ENCODE assay signal across 14 cellular contexts in genomic region chr14:68535404-68536024, GRCh38.
DNase-seq lines count a peak whose midpoint lies in the region; ATAC-seq and TF ChIP-seq lines count a peak whose summit lies in the region.
"Had no signal": no experiment of that assay in that cellular context is flagged by ENCODE, and none has a peak within 500 bp of the region (broad histone marks: within the 10 kb centered on the region; RNA-seq: fewer than 3 reads in every experiment).

No MANE protein-coding gene starts in this region.

- no peak overlapping the region for H4K91ac ChIP-seq in neuronal stem cell (ENCODE audit: low read depth, low read length, poor library complexity)

- intact Hi-C loops in CD4-positive, alpha-beta memory T cell (cut with micrococcal nuclease) = no loop called here

- no peak overlapping the region for H2BK5ac ChIP-seq in neuronal stem cell (ENCODE audit: low read length)

- H2AFZ ChIP-seq in osteoblast (ENCODE audit: low read length) (peak overlapping the region; percentile 0), neuronal stem cell (ENCODE audit: low read length) (no peak overlapping the region)

- H3K27ac ChIP-seq in osteoblast (ENCODE audit: low read depth, low read length) (peak overlapping the region; percentile 84), neuronal stem cell (replicated peaks; ENCODE audit: low read length) (no peak overlapping the region)
- no peak overlapping the region for H3K27ac ChIP-seq in CD4-positive, alpha-beta memory T cell (ENCODE audit: low read depth, low read length)

- TF ChIP-seq CTCF in BJ (IDR thresholded peaks at IDR 0.05; ENCODE audit: insufficient read depth, low read depth, low read length) = 0 out of 2 replicates have a peak, but pooled peaks have one; percentile 8
- no peak for TF ChIP-seq CTCF in epithelial cell of proximal tubule (conservative IDR thresholded peaks at IDR 0.05; ENCODE audit: low read depth, low read length)
- no peak for TF ChIP-seq CTCF in osteoblast (IDR thresholded peaks at IDR 0.05; ENCODE audit: extremely low read depth, low read depth, low read length)

- no peaks in the 10 kb centered on the region for H4K20me1 ChIP-seq in osteoblast (ENCODE audit: insufficient read depth, low read length)

- DNase-seq in BJ (ENCODE audit: low read depth) (peak; percentile 91), RKO (ENCODE audit: low spot score) (peak; percentile 91), epithelial cell of proximal tubule (ENCODE audit: low read depth) (peak; percentile 93), osteoblast (ENCODE audit: insufficient read length, low spot score, missing footprints) (peak; percentile 61), neuronal stem cell (ENCODE audit: low spot score) (no peak)
- DNase-seq in CD4-positive, alpha-beta memory T cell = no peak
- DNase-seq: activated CD4-positive, CD25-positive, alpha-beta regulatory T cell; cerebellar nuclear complex; COR-L47; hippocampal formation; small intestine had no signal

- H3K4me2 ChIP-seq in osteoblast (ENCODE audit: insufficient read depth, low read length) (peak overlapping the region; percentile 38), neuronal stem cell (ENCODE audit: insufficient read depth, low read length, poor library complexity, severe bottlenecking) (no peak overlapping the region)

- no peak overlapping the region for H3K4me3 Mint-ChIP-seq in CD4-positive, alpha-beta memory T cell

- no peak overlapping the region for H3K18ac ChIP-seq in neuronal stem cell (ENCODE audit: low read length)

- H3K4me3 ChIP-seq in BJ (ENCODE audit: low read depth, low read length) = no peak overlapping the region
- H3K4me3 ChIP-seq in epithelial cell of proximal tubule (ENCODE audit: low read depth, low read length) = no peak overlapping the region
- no peak overlapping the region for H3K4me3 ChIP-seq in osteoblast (ENCODE audit: insufficient read depth, low read length)
- H3K4me3 ChIP-seq in neuronal stem cell (ENCODE audit: low read length in 2 of 2) = no peak overlapping the region
- H3K4me3 ChIP-seq in CD4-positive, alpha-beta memory T cell (ENCODE audit: low read length in 2 of 2) = no peak overlapping the region

- H3K4me1 Mint-ChIP-seq in CD4-positive, alpha-beta memory T cell = peaks cover 0 to 9% (median 7%) of the 10 kb centered on the region in 4 donors

- H3K79me1 ChIP-seq in neuronal stem cell (ENCODE audit: low read depth, low read length) = no peaks in the 10 kb centered on the region

- POLR2A ChIA-PET in BJ (lab: Charles Lee) = interaction anchor here (0.6 kb wide), 1 partner anchor 11 kb away, joined by 5 read pairs; no protein-coding TSS in a partner anchor
- POLR2A ChIA-PET in CD4-positive, alpha-beta memory T cell (lab: Charles Lee; ENCODE audit: partially characterized antibody) = no interaction called here

- H3K27me3 ChIP-seq in BJ (ENCODE audit: control insufficient read depth, insufficient read depth, low read length) (no peaks in the 10 kb centered on the region), osteoblast (ENCODE audit: insufficient read depth, low read length) (no peaks in the 10 kb centered on the region), neuronal stem cell (ENCODE audit: control insufficient read depth in 3 of 3, insufficient read depth in 3 of 3, low read depth in 1 of 3, low read length in 3 of 3) (no peaks in the 10 kb centered on the region)
- no peaks in the 10 kb centered on the region for H3K27me3 ChIP-seq in CD4-positive, alpha-beta memory T cell (ENCODE audit: insufficient read depth, low read length)

- H3K4me1 ChIP-seq in osteoblast (ENCODE audit: insufficient read depth, low read length) (peaks cover 7% of the 10 kb centered on the region), neuronal stem cell (ENCODE audit: control insufficient read depth in 2 of 2, insufficient read depth in 1 of 2, low read depth in 1 of 2, low read length in 2 of 2) (peaks cover 17 to 25% of the 10 kb centered on the region in 2 donors)
- no peaks in the 10 kb centered on the region for H3K4me1 ChIP-seq in CD4-positive, alpha-beta memory T cell (ENCODE audit: insufficient read depth, low read length)

- H2BK12ac ChIP-seq in neuronal stem cell (ENCODE audit: low read length) = no peak overlapping the region

- no peak overlapping the region for H3K14ac ChIP-seq in neuronal stem cell (ENCODE audit: low read length)

- no CpG with 5 or more reads among the region's 5 CpGs for WGBS in neuronal stem cell (ENCODE audit: extremely low coverage in 2 of 2, insufficient read length in 2 of 2, insufficient replicate concordance in 1 of 2), 2 donors

- H3K27me3 Mint-ChIP-seq in CD4-positive, alpha-beta memory T cell = no peaks in the 10 kb centered on the region

- H2BK120ac ChIP-seq in neuronal stem cell (ENCODE audit: low read depth, low read length) = no peak overlapping the region

- no peak overlapping the region for H2BK15ac ChIP-seq in neuronal stem cell (ENCODE audit: low read length)

- CTCF ChIA-PET in BJ (lab: Yijun Ruan, JAX) = interaction anchor here (1.5 to 2.5 kb wide), 2 partner anchors 25 to 287 kb away, joined by 3 to 6 read pairs; no protein-coding TSS in a partner anchor
- CTCF ChIA-PET in CD4-positive, alpha-beta memory T cell (lab: Charles Lee; ENCODE audit: partially characterized antibody) = interaction anchor here (0.9 to 1.0 kb wide), 2 partner anchors 30 to 252 kb away, joined by 3 read pairs; no protein-coding TSS in a partner anchor

- H3K79me2 ChIP-seq in osteoblast (ENCODE audit: insufficient read depth, low read length) = no peaks in the 10 kb centered on the region

- no peak for ATAC-seq in GM21381 (IDR thresholded peaks at IDR 0.05; ENCODE audit: unreplicated experiment)
- ATAC-seq in GM21526 (IDR thresholded peaks at IDR 0.05; ENCODE audit: low FRiP score, unreplicated experiment) = no peak
- ATAC-seq: HepG2 had no signal

- H3K23ac ChIP-seq in neuronal stem cell (ENCODE audit: low read depth, low read length, poor library complexity) = no peak overlapping the region

- H3K9me3 Mint-ChIP-seq in CD4-positive, alpha-beta memory T cell = peaks cover 0 to 13% (median 8%) of the 10 kb centered on the region in 8 donors

- H3K36me3 ChIP-seq in BJ (ENCODE audit: control insufficient read depth, insufficient read depth, low read length) (no peaks in the 10 kb centered on the region), osteoblast (ENCODE audit: insufficient read depth, low read length) (no peaks in the 10 kb centered on the region), neuronal stem cell (replicated peaks in 1 of 2; ENCODE audit: control insufficient read depth in 2 of 2, insufficient read depth in 2 of 2, low read length in 2 of 2) (no peaks in the 10 kb centered on the region)
- H3K36me3 ChIP-seq in CD4-positive, alpha-beta memory T cell (ENCODE audit: insufficient read depth, low read length) = no peaks in the 10 kb centered on the region

- H4K8ac ChIP-seq in neuronal stem cell (ENCODE audit: low read depth, low read length) = no peak overlapping the region

- H3K27ac Mint-ChIP-seq in CD4-positive, alpha-beta memory T cell = no peak overlapping the region

- H3K36me3 Mint-ChIP-seq in CD4-positive, alpha-beta memory T cell = peaks cover 0 to 7% of the 10 kb centered on the region in 2 donors

- no peak overlapping the region for H2AK5ac ChIP-seq in neuronal stem cell (ENCODE audit: low read depth, low read length)

- no peak overlapping the region for H3K4ac ChIP-seq in neuronal stem cell (ENCODE audit: low read length)

- H3K9me3 ChIP-seq in osteoblast (ENCODE audit: low read depth, low read length) (no peaks in the 10 kb centered on the region), neuronal stem cell (replicated peaks in 1 of 2; ENCODE audit: control insufficient read depth in 2 of 2, insufficient read depth in 1 of 2, low read depth in 1 of 2, low read length in 2 of 2) (peaks cover 3 to 34% of the 10 kb centered on the region in 2 donors)
- no peaks in the 10 kb centered on the region for H3K9me3 ChIP-seq in CD4-positive, alpha-beta memory T cell (ENCODE audit: control insufficient read depth in 1 of 2, low read length in 2 of 2)

- H3K9ac ChIP-seq in neuronal stem cell (ENCODE audit: low read depth, low read length, poor library complexity) = no peak overlapping the region

Comparison
In these comparisons a context has a peak if more than half of its experiments do, and no peak if none do; other contexts are left out.
1. DNase-seq: peak in BJ (single experiment), RKO (single experiment), epithelial cell of proximal tubule (single experiment) and osteoblast (single experiment); none in neuronal stem cell (single experiment) and CD4-positive, alpha-beta memory T cell (0 of 5).